9 cellular contexts compared by ENCODE assay signal in genomic region chr3:139803294-139803693, GRCh38.
"Had no signal": no experiment of that assay in that cellular context is flagged by ENCODE, and none has a peak within 500 bp of the region (broad histone marks: within the 10 kb centered on the region; RNA-seq: fewer than 3 reads in every experiment).

No MANE protein-coding gene starts in this region.

- H3K9me3 Mint-ChIP-seq: H9 had no signal

- H3K4me3 ChIP-seq: GM23248, GM23338, HAP-1 had no signal

- H3K9me3 ChIP-seq: HAP-1 had no signal

- H3K4me2 ChIP-seq: GM23338 had no signal

- H3K27ac ChIP-seq: GM23248 had no signal

- H3K4me1 Mint-ChIP-seq: GM23338, H9 had no signal

- H3K4me3 Mint-ChIP-seq: GM23338, H9, HFFc6 had no signal

- H3K27ac Mint-ChIP-seq: GM23338, H9, HFFc6 had no signal

- H3K4me1 ChIP-seq: HAP-1 had no signal

- H3K9ac ChIP-seq: GM23248 had no signal

- H2AFZ ChIP-seq: GM23248, GM23338 had no signal

- H3K36me3 ChIP-seq: HAP-1 had no signal

- DNase-seq: GM23248, GOT3, H7, H9, HCEC 1CT, HFFc6 had no signal

- ATAC-seq: GM23338, HCT116 had no signal
